18 cellular contexts compared by ENCODE assay signal in the genomic region with DNA sequence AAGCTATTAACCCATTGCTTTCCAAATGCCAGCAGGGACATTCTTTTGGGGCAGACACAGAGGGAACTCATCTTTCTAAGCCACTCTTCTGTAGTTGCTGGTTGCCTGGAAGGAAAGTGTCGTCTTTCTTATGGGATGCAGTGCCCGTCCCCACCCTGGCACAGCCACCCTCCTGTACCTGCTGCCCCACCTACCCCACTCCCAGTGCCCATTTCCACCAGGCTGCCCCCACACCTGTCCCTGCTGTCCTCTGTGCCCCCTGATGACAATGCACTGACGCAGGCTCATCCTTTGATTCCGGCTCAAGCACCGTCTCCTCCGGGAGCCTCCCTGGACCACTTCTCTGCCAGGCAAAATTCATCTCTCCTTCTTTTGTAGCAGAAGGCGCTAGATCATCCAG.
DNase-seq lines count a peak whose midpoint lies in the region.
"Had no signal": no experiment of that assay in that cellular context is flagged by ENCODE, and none has a peak within 500 bp of the region (broad histone marks: within the 10 kb centered on the region; RNA-seq: fewer than 3 reads in every experiment).

No MANE protein-coding gene starts in this region.

- no peak overlapping the region for H2BK5ac ChIP-seq in neuronal stem cell (ENCODE audit: low read length)

- H3K14ac ChIP-seq in neuronal stem cell (ENCODE audit: low read length): no peak overlapping the region

- H3K79me1 ChIP-seq in neuronal stem cell (ENCODE audit: low read depth, low read length): no peaks in the 10 kb centered on the region

- H2BK15ac ChIP-seq in neuronal stem cell (ENCODE audit: low read length): no peak overlapping the region

- no peak overlapping the region for H2AFZ ChIP-seq in neuronal stem cell (ENCODE audit: low read length)
- H2AFZ ChIP-seq: GM23248 had no signal

- no peaks in the 10 kb centered on the region for H3K36me3 ChIP-seq in BLaER1
- peaks cover 0 to 10% (median 0%) of the 10 kb centered on the region in 11 experiments; a peak in 3 of 22 replicates for H3K36me3 ChIP-seq in BLaER1 treated with 17β-estradiol and CSF1 and Interleukin-3, amounts not matched to agents 10 nM and 100 nM
- no peaks in the 10 kb centered on the region for H3K36me3 ChIP-seq in neuronal stem cell (replicated peaks in 1 of 2; ENCODE audit: control insufficient read depth in 2 of 2, insufficient read depth in 2 of 2, low read length in 2 of 2)

- peak overlapping the region; percentile 77 for H4K91ac ChIP-seq in neuronal stem cell (ENCODE audit: low read depth, low read length, poor library complexity)

- H3K4me2 ChIP-seq in BLaER1 (peak overlapping the region; percentile 73), neuronal stem cell (ENCODE audit: insufficient read depth, low read length, poor library complexity, severe bottlenecking) (no peak overlapping the region)
- peak overlapping the region; percentile 42 to 74 (median 60); a peak in 21 of 22 replicates for H3K4me2 ChIP-seq in BLaER1 treated with 17β-estradiol and CSF1 and Interleukin-3, amounts not matched to agents 10 nM and 100 nM

- no peaks in the 10 kb centered on the region for H4K20me1 ChIP-seq in BLaER1
- H4K20me1 ChIP-seq in BLaER1 treated with 17β-estradiol and CSF1 and Interleukin-3, amounts not matched to agents 10 nM and 100 nM: no peaks in the 10 kb centered on the region

- peak overlapping the region; percentile 68 for H3K27ac ChIP-seq in BLaER1
- H3K27ac ChIP-seq in BLaER1 treated with 17β-estradiol and CSF1 and Interleukin-3, amounts not matched to agents 10 nM and 100 nM: peak overlapping the region in 9 of 11 experiments; percentile 18 to 79 (median 63); a peak in 19 of 22 replicates
- H3K27ac ChIP-seq in neuronal stem cell (replicated peaks; ENCODE audit: low read length): no peak overlapping the region
- H3K27ac ChIP-seq: GM23248 had no signal

- no peak overlapping the region for H2AK5ac ChIP-seq in neuronal stem cell (ENCODE audit: low read depth, low read length)

- H3K4me1 ChIP-seq in BLaER1 (peaks cover 32% of the 10 kb centered on the region), neuronal stem cell (ENCODE audit: control insufficient read depth in 2 of 2, insufficient read depth in 1 of 2, low read depth in 1 of 2, low read length in 2 of 2) (no peaks in the 10 kb centered on the region)
- H3K4me1 ChIP-seq in BLaER1 treated with 17β-estradiol and CSF1 and Interleukin-3, amounts not matched to agents 10 nM and 100 nM: peaks cover 15 to 33% (median 27%) of the 10 kb centered on the region in 10 experiments

- no peaks in the 10 kb centered on the region for H3K27me3 ChIP-seq in BLaER1
- H3K27me3 ChIP-seq in BLaER1 treated with 17β-estradiol and CSF1 and Interleukin-3, amounts not matched to agents 10 nM and 100 nM: no peaks in the 10 kb centered on the region
- H3K27me3 ChIP-seq in neuronal stem cell (ENCODE audit: control insufficient read depth in 3 of 3, insufficient read depth in 3 of 3, low read depth in 1 of 3, low read length in 3 of 3): no peaks in the 10 kb centered on the region

- no CpG with 5 or more reads among the region's 7 CpGs for WGBS in neuronal stem cell (ENCODE audit: extremely low coverage in 2 of 2, insufficient read length in 2 of 2, insufficient replicate concordance in 1 of 2), 2 donors

- peaks cover 33% of the 10 kb centered on the region for H3K9me3 ChIP-seq in BLaER1
- peaks cover 32 to 44% (median 35%) of the 10 kb centered on the region in 11 experiments for H3K9me3 ChIP-seq in BLaER1 treated with 17β-estradiol and CSF1 and Interleukin-3, amounts not matched to agents 10 nM and 100 nM (replicated peaks in 1 of 11)
- H3K9me3 ChIP-seq in neuronal stem cell (replicated peaks in 1 of 2; ENCODE audit: control insufficient read depth in 2 of 2, insufficient read depth in 1 of 2, low read depth in 1 of 2, low read length in 2 of 2): peaks cover 0 to 3% of the 10 kb centered on the region in 2 donors

- H3K9ac ChIP-seq in BLaER1: 0 out of 2 replicates have a peak overlapping the region, but pooled peaks have one; percentile 18
- peak overlapping the region in 10 of 11 experiments; percentile 3 to 65 (median 36); a peak in 17 of 22 replicates for H3K9ac ChIP-seq in BLaER1 treated with 17β-estradiol and CSF1 and Interleukin-3, amounts not matched to agents 10 nM and 100 nM
- no peak overlapping the region for H3K9ac ChIP-seq in neuronal stem cell (ENCODE audit: low read depth, low read length, poor library complexity)
- H3K9ac ChIP-seq: GM23248 had no signal

- DNase-seq in ecto neural progenitor cell (ENCODE audit: low spot score) (peak; percentile 31), neuronal stem cell (ENCODE audit: low spot score) (no peak), NCI-H187 (lab: John Stamatoyannopoulos, UW) (no peak), NCI-H2171 (lab: John Stamatoyannopoulos, UW) (no peak), inferior parietal cortex (ENCODE audit: extremely low spot score) (no peak), activated gamma-delta T cell (lab: John Stamatoyannopoulos, UW) (no peak)
- DNase-seq: CD4-positive, alpha-beta T cell; CD8-positive, alpha-beta memory T cell; DMS 273 treated with DMSO at 0.1 percent for 48 hours; DMS79; EL; GDM1; GM23248; H7; HCEC 1CT had no signal

- H2BK12ac ChIP-seq in neuronal stem cell (ENCODE audit: low read length): no peak overlapping the region

- no peak overlapping the region for H3K4me3 ChIP-seq in BLaER1
- no peak overlapping the region for H3K4me3 ChIP-seq in BLaER1 treated with 17β-estradiol and CSF1 and Interleukin-3, amounts not matched to agents 10 nM and 100 nM
- no peak overlapping the region for H3K4me3 ChIP-seq in neuronal stem cell (ENCODE audit: low read length in 2 of 2)
- H3K4me3 ChIP-seq: GM12878, GM23248 had no signal

- no peak overlapping the region for H4K8ac ChIP-seq in neuronal stem cell (ENCODE audit: low read depth, low read length)

- H3K4ac ChIP-seq in neuronal stem cell (ENCODE audit: low read length): no peak overlapping the region

- H2BK120ac ChIP-seq in neuronal stem cell (ENCODE audit: low read depth, low read length): no peak overlapping the region

- peak overlapping the region; percentile 54 for H3K18ac ChIP-seq in neuronal stem cell (ENCODE audit: low read length)

- no peak overlapping the region for H3K23ac ChIP-seq in neuronal stem cell (ENCODE audit: low read depth, low read length, poor library complexity)
